Comparison of ENCODE assay signal across 9 cellular contexts in the genomic region with DNA sequence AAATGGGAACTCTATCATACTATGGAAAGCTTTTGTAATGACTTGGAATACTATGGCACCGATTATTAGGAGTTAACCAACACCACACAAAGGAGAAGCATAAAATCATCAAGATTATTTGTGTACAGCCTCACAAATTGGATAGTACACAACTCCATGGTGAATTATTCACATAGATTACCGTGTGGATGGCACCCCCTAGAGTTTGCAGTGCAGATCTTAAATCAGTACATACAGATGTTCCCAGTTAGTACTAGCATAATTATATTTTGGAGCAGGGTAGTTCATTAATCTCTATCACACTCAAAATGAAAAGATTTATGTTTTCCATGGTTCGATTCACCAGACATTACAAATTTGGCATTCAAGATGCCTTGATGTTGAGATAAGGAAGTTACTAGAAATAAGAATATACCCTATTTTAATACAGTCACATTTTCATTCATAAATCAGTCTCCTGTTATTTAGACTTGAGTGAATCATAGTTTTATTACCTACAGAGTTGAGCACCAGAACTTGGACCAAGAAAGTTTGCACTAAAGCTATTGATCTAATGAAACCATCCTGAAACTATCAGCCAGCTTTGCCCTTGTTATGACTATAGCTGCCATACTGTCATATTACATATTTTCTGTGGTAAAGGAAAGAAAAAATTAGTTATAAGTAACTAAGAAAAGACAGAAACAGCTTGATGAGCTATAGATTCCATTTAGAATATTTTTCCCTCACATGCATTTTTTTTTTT.
DNase-seq lines count a peak whose midpoint lies in the region; ATAC-seq and TF ChIP-seq lines count a peak whose summit lies in the region.
"Had no signal": no experiment of that assay in that cellular context is flagged by ENCODE, and none has a peak within 500 bp of the region (broad histone marks: within the 10 kb centered on the region; RNA-seq: fewer than 3 reads in every experiment).

No MANE protein-coding gene starts in this region.

- H3K27me3 ChIP-seq in sigmoid colon: no peaks in the 10 kb centered on the region
- H3K27me3 ChIP-seq: tibial nerve had no signal

- H3K27me3 Mint-ChIP-seq in brain: peaks cover 2% of the 10 kb centered on the region

- H3K9me3 ChIP-seq in sigmoid colon: no peaks in the 10 kb centered on the region
- H3K9me3 ChIP-seq: tibial nerve had no signal

- H3K4me3 ChIP-seq in LNCaP clone FGC (ENCODE audit: low read depth, low read length) (no peak overlapping the region), retinal pigment epithelial cell (ENCODE audit: low read length) (no peak overlapping the region), sigmoid colon (no peak overlapping the region)
- H3K4me3 ChIP-seq: lung, tibial nerve had no signal

- peak; percentile 21; the same call in 1 of the 2 replicates for TF ChIP-seq CTCF in LNCaP clone FGC (IDR thresholded peaks at IDR 0.05; ENCODE audit: control insufficient read depth, extremely low read depth, insufficient read depth)
- TF ChIP-seq CTCF in brain (conservative IDR thresholded peaks at IDR 0.05): peak; percentile 42 to 59
- TF ChIP-seq CTCF in retinal pigment epithelial cell (conservative IDR thresholded peaks at IDR 0.05; ENCODE audit: low read depth, low read length): peak; percentile 45
- no peak for TF ChIP-seq CTCF in sigmoid colon (IDR thresholded peaks at IDR 0.05)

- no peaks in the 10 kb centered on the region for H3K4me1 ChIP-seq in sigmoid colon
- H3K4me1 ChIP-seq: tibial nerve had no signal

- TF ChIP-seq EP300 in sigmoid colon (IDR thresholded peaks at IDR 0.05): no peak

- DNase-seq in EH (ENCODE audit: low read depth) (peak; percentile 17), LNCaP clone FGC (ENCODE audit: low read depth) (peak; percentile 6), retinal pigment epithelial cell (ENCODE audit: low read depth) (no peak), sigmoid colon (no peak), NCI-H2107 (lab: John Stamatoyannopoulos, UW) (no peak)

- intact Hi-C loops in sigmoid colon (cut with DNase I): no loop called here

- 9 to 14% methylated on average over 3 of the region's 3 CpGs for WGBS in sigmoid colon, 2 donors

- H3K27ac ChIP-seq in sigmoid colon: no peak overlapping the region
- H3K27ac ChIP-seq: tibial nerve had no signal

- H3K36me3 Mint-ChIP-seq in brain: no peaks in the 10 kb centered on the region

- no peaks in the 10 kb centered on the region for H3K36me3 ChIP-seq in sigmoid colon
- H3K36me3 ChIP-seq: tibial nerve had no signal

- peaks cover 0 to 1% (median 0%) of the 10 kb centered on the region in 5 experiments for H3K9me3 Mint-ChIP-seq in brain

- no peak overlapping the region for H3K4me3 Mint-ChIP-seq in brain

- no peak for TF ChIP-seq POLR2A in sigmoid colon (IDR thresholded peaks at IDR 0.05)

- ATAC-seq in GM19351 (IDR thresholded peaks at IDR 0.05; ENCODE audit: unreplicated experiment): peak; percentile 80

- H3K4me1 Mint-ChIP-seq in brain: no peaks in the 10 kb centered on the region

- no peak overlapping the region for H3K27ac Mint-ChIP-seq in brain

Comparison
In these comparisons a context has a peak if more than half of its experiments do, and no peak if none do; other contexts are left out.
1. DNase-seq: peak in EH (single experiment) and LNCaP clone FGC (single experiment); none in retinal pigment epithelial cell (single experiment), sigmoid colon (single experiment) and NCI-H2107 (single experiment).
2. CTCF ChIP-seq: peak in LNCaP clone FGC (single experiment), brain (2 of 2) and retinal pigment epithelial cell (single experiment); none in sigmoid colon (0 of 4).